In the genomic region with DNA sequence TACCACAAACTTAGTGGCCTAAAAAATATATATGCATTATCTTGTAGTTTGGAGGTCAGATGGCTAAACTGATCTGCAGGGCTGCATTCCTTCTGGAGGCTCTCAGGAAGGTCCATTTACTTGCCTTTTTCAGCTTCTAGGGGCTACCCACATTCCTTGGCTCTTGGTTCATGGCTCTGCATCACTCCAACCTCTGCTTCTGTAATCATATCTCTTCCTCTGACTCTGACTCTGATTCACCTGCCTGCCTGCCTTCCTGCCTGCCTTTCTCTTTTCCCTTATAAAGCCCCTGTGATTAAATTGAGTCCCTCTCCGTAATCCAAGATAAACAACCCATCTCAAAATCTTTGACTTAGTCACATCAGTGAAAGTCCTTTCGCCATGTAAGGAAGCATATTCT, we compare ENCODE assay signal across 29 cellular contexts. TPM values are rescaled to one million over a fixed set of nuclear protein-coding genes. Genes with fewer than 3 reads are reported as not detected.
DNase-seq lines count a peak whose midpoint lies in the region; ATAC-seq, FAIRE-seq and TF ChIP-seq lines count a peak whose summit lies in the region.
"Had no signal": no experiment of that assay in that cellular context is flagged by ENCODE, and none has a peak within 500 bp of the region (broad histone marks: within the 10 kb centered on the region; RNA-seq: fewer than 3 reads in every experiment).

No MANE protein-coding gene starts in this region.

- H3K79me2 ChIP-seq in astrocyte (ENCODE audit: insufficient read depth, low read length) = no peaks in the 10 kb centered on the region

- no peak overlapping the region for H3K4me3 ChIP-seq in astrocyte (ENCODE audit: insufficient read depth, low read depth, low read length)
- no peak overlapping the region for H3K4me3 ChIP-seq in CD8-positive, alpha-beta T cell (ENCODE audit: low read depth, low read length)
- H3K4me3 ChIP-seq: BLaER1 treated with 17β-estradiol and CSF1 and Interleukin-3, amounts not matched to agents 10 nM and 100 nM; GM23338; PC-9 had no signal

- no peak overlapping the region for H3K4me2 ChIP-seq in astrocyte (ENCODE audit: low read length)
- H3K4me2 ChIP-seq: BLaER1 treated with 17β-estradiol and CSF1 and Interleukin-3, amounts not matched to agents 10 nM and 100 nM; GM23338; PC-9 had no signal

- H3K27me3 ChIP-seq in astrocyte (ENCODE audit: insufficient read depth, low read length) = no peaks in the 10 kb centered on the region
- no peaks in the 10 kb centered on the region for H3K27me3 ChIP-seq in CD8-positive, alpha-beta T cell (ENCODE audit: insufficient read depth, low read length)

- FAIRE-seq in astrocyte (lab: Jason Lieb, UNC) = no peak
- FAIRE-seq: A204.1 had no signal

- no peaks in the 10 kb centered on the region for H3K36me3 Mint-ChIP-seq in astrocyte (ENCODE audit: low read depth, unreplicated experiment)
- no peaks in the 10 kb centered on the region for H3K36me3 Mint-ChIP-seq in WTC11
- H3K36me3 Mint-ChIP-seq in CD8-positive, alpha-beta T cell = no peaks in the 10 kb centered on the region

- H4K20me1 ChIP-seq in astrocyte (ENCODE audit: insufficient read depth, low read length) = no peaks in the 10 kb centered on the region

- H3K4me3 Mint-ChIP-seq in astrocyte (ENCODE audit: unreplicated experiment) (no peak overlapping the region), WTC11 (no peak overlapping the region)
- no peak overlapping the region for H3K4me3 Mint-ChIP-seq in CD8-positive, alpha-beta T cell
- H3K4me3 Mint-ChIP-seq: CD4-positive, alpha-beta T cell; GM23338; H9 had no signal

- no peaks in the 10 kb centered on the region for H3K9me3 ChIP-seq in astrocyte (ENCODE audit: insufficient read depth, low read depth, low read length)
- H3K9me3 ChIP-seq in CD8-positive, alpha-beta T cell (ENCODE audit: low read length) = no peaks in the 10 kb centered on the region
- H3K9me3 ChIP-seq: Caco-2 had no signal

- H3K4me1 Mint-ChIP-seq in astrocyte (ENCODE audit: low read depth, unreplicated experiment) (no peaks in the 10 kb centered on the region), WTC11 (peaks cover 4% of the 10 kb centered on the region; the same call in 1 of the 2 replicates)
- no peaks in the 10 kb centered on the region for H3K4me1 Mint-ChIP-seq in CD8-positive, alpha-beta T cell (ENCODE audit: low read depth)
- H3K4me1 Mint-ChIP-seq: GM23338, H9 had no signal

- POLR2A ChIA-PET in WTC11 (lab: Charles Lee) = no interaction called here
- POLR2A ChIA-PET in CD8-positive, alpha-beta T cell (lab: Charles Lee) = no interaction called here

- no peaks in the 10 kb centered on the region for H3K4me1 ChIP-seq in astrocyte (ENCODE audit: insufficient read depth, low read length)
- no peaks in the 10 kb centered on the region for H3K4me1 ChIP-seq in CD8-positive, alpha-beta T cell (ENCODE audit: insufficient read depth, low read length)
- H3K4me1 ChIP-seq: BLaER1 treated with 17β-estradiol and CSF1 and Interleukin-3, amounts not matched to agents 10 nM and 100 nM; Caco-2 had no signal

- CTCF ChIA-PET in WTC11 (lab: Charles Lee) = no interaction called here
- CTCF ChIA-PET in CD8-positive, alpha-beta T cell (lab: Charles Lee) = no interaction called here

- ATAC-seq in WTC11 (no peak), HG03439 (IDR thresholded peaks at IDR 0.05; ENCODE audit: unreplicated experiment) (no peak), Right ventricle myocardium inferior (no peak)
- no peak for ATAC-seq in CD8-positive, alpha-beta T cell
- ATAC-seq: GM23338 had no signal

- H3K27me3 Mint-ChIP-seq in astrocyte (ENCODE audit: low read depth, unreplicated experiment) = no peaks in the 10 kb centered on the region
- no peaks in the 10 kb centered on the region for H3K27me3 Mint-ChIP-seq in WTC11 (ENCODE audit: low read depth)
- H3K27me3 Mint-ChIP-seq in CD8-positive, alpha-beta T cell (ENCODE audit: low read depth) = no peaks in the 10 kb centered on the region
- H3K27me3 Mint-ChIP-seq: CD4-positive, alpha-beta T cell had no signal

- H3K9ac ChIP-seq in astrocyte (ENCODE audit: low read length) = no peak overlapping the region
- H3K9ac ChIP-seq: BLaER1 treated with 17β-estradiol and CSF1 and Interleukin-3, amounts not matched to agents 10 nM and 100 nM had no signal

- intact Hi-C loops in CD8-positive, alpha-beta T cell (cut with DNase I, micrococcal nuclease) = no loop called here
- intact Hi-C loops in Right ventricle myocardium inferior (cut with DNase I) = no loop called here

- DNase-seq in A172 (ENCODE audit: low spot score) (peak; percentile 25), ELF-1 (ENCODE audit: low read depth, low spot score) (peak; percentile 6), M059J (ENCODE audit: low read depth) (peak; percentile 43), astrocyte (ENCODE audit: low read depth) (peak; percentile 4), WTC11 (ENCODE audit: low spot score) (no peak), Right ventricle myocardium inferior (ENCODE audit: missing footprints) (no peak)
- no peak for DNase-seq in CD8-positive, alpha-beta T cell
- DNase-seq: AML-193; Caco-2; CD4-positive, alpha-beta T cell; DMS 273 treated with DMSO at 0.1 percent for 48 hours; DMS79; H9; NCI-H1092; NCI-H1436; NCI-H187; NCI-H2171 treated with DMSO at 0.1 percent for 48 hours; NCI-H524; NCI-H748 treated with DMSO at 0.1 percent for 48 hours; NK-92 treated with Interleukin-12 subunit alpha and Interleukin-12 subunit beta, amount 100 ng/mL, for 24 hours; PC-9; SHP77; T-helper 1 cell had no signal

- peaks cover 3% of the 10 kb centered on the region for H3K9me3 Mint-ChIP-seq in astrocyte (ENCODE audit: unreplicated experiment)
- no peaks in the 10 kb centered on the region for H3K9me3 Mint-ChIP-seq in WTC11
- no peaks in the 10 kb centered on the region for H3K9me3 Mint-ChIP-seq in CD8-positive, alpha-beta T cell
- H3K9me3 Mint-ChIP-seq: CD4-positive, alpha-beta T cell; GM23338 had no signal

- no peaks in the 10 kb centered on the region for H3K36me3 ChIP-seq in astrocyte (ENCODE audit: insufficient read depth, low read length)
- H3K36me3 ChIP-seq in CD8-positive, alpha-beta T cell (ENCODE audit: insufficient read depth, low read length) = no peaks in the 10 kb centered on the region
- H3K36me3 ChIP-seq: BLaER1 treated with 17β-estradiol and CSF1 and Interleukin-3, amounts not matched to agents 10 nM and 100 nM had no signal

- H3K27ac Mint-ChIP-seq in astrocyte (ENCODE audit: unreplicated experiment) = no peak overlapping the region
- no peak overlapping the region for H3K27ac Mint-ChIP-seq in WTC11
- no peak overlapping the region for H3K27ac Mint-ChIP-seq in CD8-positive, alpha-beta T cell
- H3K27ac Mint-ChIP-seq: CD4-positive, alpha-beta T cell; GM23338; H9 had no signal

- H3K27ac ChIP-seq in astrocyte (ENCODE audit: low read depth, low read length) = no peak overlapping the region
- H3K27ac ChIP-seq in CD8-positive, alpha-beta T cell (ENCODE audit: low read depth, low read length) = no peak overlapping the region
- H3K27ac ChIP-seq: BLaER1 treated with 17β-estradiol and CSF1 and Interleukin-3, amounts not matched to agents 10 nM and 100 nM; PC-9 had no signal

- H2AFZ ChIP-seq in astrocyte (ENCODE audit: low read depth, low read length) = no peak overlapping the region
- H2AFZ ChIP-seq: GM23338, PC-9 had no signal

- TF ChIP-seq CTCF in astrocyte (IDR thresholded peaks at IDR 0.05; ENCODE audit: insufficient read depth, low read depth, low read length) (no peak), WTC11 (IDR thresholded peaks at IDR 0.05) (no peak)
- no peak for TF ChIP-seq CTCF in CD8-positive, alpha-beta T cell (IDR thresholded peaks at IDR 0.05)

TF ChIP-seq in WTC11, 78 proteins besides CTCF, POLR2A, EP300 and RAD21 (continues in another document):
- TF ChIP-seq ETV6 (CRISPR knock-in tag; IDR thresholded peaks at IDR 0.05) (no peak), NR3C1 (CRISPR knock-in tag; conservative IDR thresholded peaks at IDR 0.05; ENCODE audit: low read depth) (no peak), SP1 (CRISPR knock-in tag; conservative IDR thresholded peaks at IDR 0.05) (no peak)
- TF ChIP-seq, protein P1, sequence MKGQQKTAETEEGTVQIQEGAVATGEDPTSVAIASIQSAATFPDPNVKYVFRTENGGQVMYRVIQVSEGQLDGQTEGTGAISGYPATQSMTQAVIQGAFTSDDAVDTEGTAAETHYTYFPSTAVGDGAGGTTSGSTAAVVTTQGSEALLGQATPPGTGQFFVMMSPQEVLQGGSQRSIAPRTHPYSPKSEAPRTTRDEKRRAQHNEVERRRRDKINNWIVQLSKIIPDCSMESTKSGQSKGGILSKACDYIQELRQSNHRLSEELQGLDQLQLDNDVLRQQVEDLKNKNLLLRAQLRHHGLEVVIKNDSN (CRISPR knock-in tag; IDR thresholded peaks at IDR 0.05) = no peak
- TF ChIP-seq, protein P2, sequence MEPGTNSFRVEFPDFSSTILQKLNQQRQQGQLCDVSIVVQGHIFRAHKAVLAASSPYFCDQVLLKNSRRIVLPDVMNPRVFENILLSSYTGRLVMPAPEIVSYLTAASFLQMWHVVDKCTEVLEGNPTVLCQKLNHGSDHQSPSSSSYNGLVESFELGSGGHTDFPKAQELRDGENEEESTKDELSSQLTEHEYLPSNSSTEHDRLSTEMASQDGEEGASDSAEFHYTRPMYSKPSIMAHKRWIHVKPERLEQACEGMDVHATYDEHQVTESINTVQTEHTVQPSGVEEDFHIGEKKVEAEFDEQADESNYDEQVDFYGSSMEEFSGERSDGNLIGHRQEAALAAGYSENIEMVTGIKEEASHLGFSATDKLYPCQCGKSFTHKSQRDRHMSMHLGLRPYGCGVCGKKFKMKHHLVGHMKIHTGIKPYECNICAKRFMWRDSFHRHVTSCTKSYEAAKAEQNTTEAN (CRISPR knock-in tag; IDR thresholded peaks at IDR 0.05) = no peak

RNA-seq across cellular contexts. Expression of a gene that starts 25.0 kb away (rescaled TPM):
- total RNA-seq in A172 (2014; rRNA removed; shearing (Covaris generic)) = 0.48 and 0.64 TPM in 2 replicates
- total RNA-seq in M059J (2014; rRNA removed; shearing (Covaris generic)) = 1.3 and 3.5 TPM in 2 replicates
- total RNA-seq in astrocyte = 0.19 and 0.54 TPM in 2 replicates
- 1.1 to 1.4 TPM (median 1.3 TPM) in 3 replicates for total RNA-seq in WTC11 (2021)
- not detected for total RNA-seq in CD8-positive, alpha-beta T cell
- 1.2 TPM for total RNA-seq in Right ventricle myocardium inferior
- total RNA-seq: Caco-2; CD4-positive, alpha-beta T cell; G401; PC-9; SK-MEL-5 had no signal

Comparison
In these comparisons a context has a peak if more than half of its experiments do, and no peak if none do; other contexts are left out.
1. DNase-seq: peak in A172 (single experiment), ELF-1 (single experiment), M059J (single experiment) and astrocyte (single experiment); none in WTC11 (single experiment), CD8-positive, alpha-beta T cell (0 of 7) and Right ventricle myocardium inferior (single experiment).